Comparison of ENCODE assay signal across 10 cellular contexts in the genomic region with DNA sequence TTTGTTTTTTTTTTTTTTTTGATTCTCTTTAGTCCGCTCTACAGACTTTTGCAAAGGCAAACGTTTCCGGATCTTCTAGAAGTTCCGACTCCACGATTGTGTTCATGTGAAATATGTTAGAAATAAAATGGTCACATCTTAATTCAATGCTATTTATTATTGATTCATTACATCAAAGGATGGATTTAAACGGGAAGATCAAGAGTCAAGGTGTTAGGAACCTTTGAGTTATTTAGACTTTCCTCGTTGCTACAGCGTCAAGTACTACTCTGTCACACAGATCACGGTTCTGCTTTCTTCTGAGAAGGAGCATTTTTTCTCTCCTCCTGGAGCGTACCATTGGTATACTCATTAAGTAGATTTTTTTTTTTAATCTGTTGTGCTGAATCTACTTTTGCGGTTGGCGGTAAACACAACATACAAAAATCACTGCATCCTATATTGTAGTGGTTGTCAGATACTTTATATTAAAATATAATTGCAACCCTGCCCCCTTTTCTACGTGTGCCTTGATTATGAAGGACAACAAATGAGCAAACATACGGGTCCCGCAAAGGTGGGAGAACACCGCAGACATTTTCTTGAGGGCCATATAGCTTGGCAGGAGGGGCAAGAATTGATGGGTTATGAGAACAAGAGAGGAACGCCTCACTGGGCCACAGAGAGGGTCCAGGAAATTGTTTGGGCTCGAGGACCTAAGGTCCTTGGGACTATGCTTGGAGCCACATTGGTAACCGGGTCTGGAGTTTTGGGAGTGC. TPM values are rescaled to one million over a fixed set of nuclear protein-coding genes. Genes with fewer than 3 reads are reported as not detected.
DNase-seq lines count a peak whose midpoint lies in the region; ATAC-seq and TF ChIP-seq lines count a peak whose summit lies in the region.
"Had no signal": no experiment of that assay in that cellular context is flagged by ENCODE, and none has a peak within 500 bp of the region (broad histone marks: within the 10 kb centered on the region; RNA-seq: fewer than 3 reads in every experiment).

No MANE protein-coding gene starts in this region.

- H3K27me3 ChIP-seq in CD4-positive, CD25-positive, alpha-beta regulatory T cell (ENCODE audit: control insufficient read depth, insufficient read depth, low read length), result no peaks in the 10 kb centered on the region

- TF ChIP-seq CTCF in GM13977 (IDR thresholded peaks at IDR 0.05; ENCODE audit: extremely low read depth, insufficient read depth, missing control alignments), result no peak

- in situ Hi-C loops in GM13977 (cut with MboI; ENCODE audit: low pct_unique_long_range_greater_than_20kb, low sequenced_read_pairs, unreplicated experiment), result no loop called here

- no peak overlapping the region for H3K27ac ChIP-seq in CD4-positive, CD25-positive, alpha-beta regulatory T cell (ENCODE audit: insufficient read depth, low read length, poor library complexity, severe bottlenecking)

- no peaks in the 10 kb centered on the region for H3K36me3 Mint-ChIP-seq in CD4-positive, CD25-positive, alpha-beta regulatory T cell
- H3K36me3 Mint-ChIP-seq in activated T-helper 17 cell treated with anti-CD3 and anti-CD28 coated beads, Interleukin-2, amount 50 U/mL, for 72 hours (ENCODE audit: low read depth), result peaks cover 10% of the 10 kb centered on the region
- no peaks in the 10 kb centered on the region for H3K36me3 Mint-ChIP-seq in memory B cell

- H3K36me3 ChIP-seq in CD4-positive, CD25-positive, alpha-beta regulatory T cell (ENCODE audit: control insufficient read depth, insufficient read depth, low read length), result no peaks in the 10 kb centered on the region

- H3K9me3 ChIP-seq in CD4-positive, CD25-positive, alpha-beta regulatory T cell (ENCODE audit: control insufficient read depth in 2 of 2, low read length in 2 of 2), result no peaks in the 10 kb centered on the region

- H3K4me1 ChIP-seq in CD4-positive, CD25-positive, alpha-beta regulatory T cell (ENCODE audit: control insufficient read depth, insufficient read depth, low read length, poor library complexity, severe bottlenecking), result peaks cover 13% of the 10 kb centered on the region

- DNase-seq in CD4-positive, CD25-positive, alpha-beta regulatory T cell, result no peak
- DNase-seq in Jurkat, Clone E6-1 (ENCODE audit: low read depth, low spot score), result no peak
- DNase-seq in memory B cell (ENCODE audit: low spot score in 2 of 2) (no peak), T1000 (lab: John Stamatoyannopoulos, UW) (no peak), GM13977 (ENCODE audit: low spot score) (no peak), GDM1 (lab: John Stamatoyannopoulos, UW) (no peak)
- DNase-seq: NCI-H1417 treated with DMSO at 0.1 percent for 48 hours had no signal

- peak overlapping the region in 3 of 4 donors; percentile 16 to 61 (median 44) for H3K4me3 Mint-ChIP-seq in CD4-positive, CD25-positive, alpha-beta regulatory T cell
- peak overlapping the region; percentile 3 for H3K4me3 Mint-ChIP-seq in activated T-helper 17 cell treated with anti-CD3 and anti-CD28 coated beads, Interleukin-2, amount 50 U/mL, for 72 hours
- H3K4me3 Mint-ChIP-seq in memory B cell, result peak overlapping the region; percentile 81

- peak overlapping the region; percentile 21 to 79 (median 72) for H3K27ac Mint-ChIP-seq in CD4-positive, CD25-positive, alpha-beta regulatory T cell
- peak overlapping the region; percentile 75 for H3K27ac Mint-ChIP-seq in activated T-helper 17 cell treated with anti-CD3 and anti-CD28 coated beads, Interleukin-2, amount 50 U/mL, for 72 hours
- peak overlapping the region; percentile 45 for H3K27ac Mint-ChIP-seq in memory B cell

- H3K9me3 Mint-ChIP-seq in CD4-positive, CD25-positive, alpha-beta regulatory T cell, result peaks cover 0 to 4% (median 0%) of the 10 kb centered on the region in 7 donors
- H3K9me3 Mint-ChIP-seq in activated T-helper 17 cell treated with anti-CD3 and anti-CD28 coated beads, Interleukin-2, amount 50 U/mL, for 72 hours, result no peaks in the 10 kb centered on the region
- no peaks in the 10 kb centered on the region for H3K9me3 Mint-ChIP-seq in memory B cell

- ATAC-seq in CD4-positive, CD25-positive, alpha-beta regulatory T cell (ENCODE audit: low read depth in 2 of 2), result no peak
- no peak for ATAC-seq in activated T-helper 17 cell treated with anti-CD3 and anti-CD28 coated beads, Interleukin-2, amount 50 U/mL, for 72 hours (replicated peaks)
- no peak for ATAC-seq in memory B cell (ENCODE audit: low read depth)
- ATAC-seq in HG02970 (IDR thresholded peaks at IDR 0.05; ENCODE audit: low FRiP score, unreplicated experiment), result no peak

- H3K27me3 Mint-ChIP-seq in CD4-positive, CD25-positive, alpha-beta regulatory T cell, result peaks cover 29% of the 10 kb centered on the region
- H3K27me3 Mint-ChIP-seq in activated T-helper 17 cell treated with anti-CD3 and anti-CD28 coated beads, Interleukin-2, amount 50 U/mL, for 72 hours, result no peaks in the 10 kb centered on the region
- no peaks in the 10 kb centered on the region for H3K27me3 Mint-ChIP-seq in memory B cell

- H3K4me1 Mint-ChIP-seq in CD4-positive, CD25-positive, alpha-beta regulatory T cell, result peaks cover 3 to 27% (median 16%) of the 10 kb centered on the region in 4 donors
- no peaks in the 10 kb centered on the region for H3K4me1 Mint-ChIP-seq in activated T-helper 17 cell treated with anti-CD3 and anti-CD28 coated beads, Interleukin-2, amount 50 U/mL, for 72 hours
- H3K4me1 Mint-ChIP-seq in memory B cell, result peaks cover 11% of the 10 kb centered on the region

- peak overlapping the region; percentile 96 for H3K4me3 ChIP-seq in CD4-positive, CD25-positive, alpha-beta regulatory T cell (ENCODE audit: low read depth, low read length)
- peak overlapping the region; percentile 95 for H3K4me3 ChIP-seq in Jurkat, Clone E6-1 (ENCODE audit: low read length)

RNA-seq across cellular contexts. Expression of a gene that starts 17.5 kb away (rescaled TPM):
- 59.5 TPM for total RNA-seq in CD4-positive, CD25-positive, alpha-beta regulatory T cell
- 100 to 1,000 TPM; 177 to 214 (median 197) TPM for polyA plus RNA-seq in CD4-positive, CD25-positive, alpha-beta regulatory T cell
- 84.0 TPM for polyA plus RNA-seq in Jurkat, Clone E6-1 (2012; ENCODE audit: insufficient read depth, insufficient read length)
- 10 to 100 TPM; 84.3 to 90.3 TPM for total RNA-seq in activated T-helper 17 cell treated with anti-CD3 and anti-CD28 coated beads, Interleukin-2, amount 50 U/mL, for 72 hours

RNA-seq across cellular contexts. Expression of a gene that starts 41.1 kb away (rescaled TPM):
- total RNA-seq in CD4-positive, CD25-positive, alpha-beta regulatory T cell, result 29.4 TPM
- polyA plus RNA-seq in CD4-positive, CD25-positive, alpha-beta regulatory T cell, result 10 to 100 TPM; 53.7 to 64.0 (median 57.9) TPM
- 25.6 TPM for polyA plus RNA-seq in Jurkat, Clone E6-1 (2012; ENCODE audit: insufficient read depth, insufficient read length)
- 10 to 100 TPM; 24.5 to 30.0 TPM for total RNA-seq in activated T-helper 17 cell treated with anti-CD3 and anti-CD28 coated beads, Interleukin-2, amount 50 U/mL, for 72 hours

RNA-seq across cellular contexts. Expression of a gene that starts 55.6 kb away (rescaled TPM):
- total RNA-seq in CD4-positive, CD25-positive, alpha-beta regulatory T cell, result not detected
- under 1 TPM in 1 of 4 donors, not detected in 3; 0.33 TPM for polyA plus RNA-seq in CD4-positive, CD25-positive, alpha-beta regulatory T cell
- polyA plus RNA-seq in Jurkat, Clone E6-1 (2012; ENCODE audit: insufficient read depth, insufficient read length), result not detected
- under 1 TPM in 1 of 2 donors, not detected in 1; 0.21 TPM for total RNA-seq in activated T-helper 17 cell treated with anti-CD3 and anti-CD28 coated beads, Interleukin-2, amount 50 U/mL, for 72 hours
- total RNA-seq: skeletal muscle tissue had no signal

Comparison
In these comparisons a context has a peak if more than half of its experiments do, and no peak if none do; other contexts are left out.
1. H3K4me3 Mint-ChIP-seq: peak in every context shown above with its lines; median percentile 81 in memory B cell; 44 in CD4-positive, CD25-positive, alpha-beta regulatory T cell; 3 in activated T-helper 17 cell treated with anti-CD3 and anti-CD28 coated beads, Interleukin-2, amount 50 U/mL, for 72 hours.